In the genomic region with DNA sequence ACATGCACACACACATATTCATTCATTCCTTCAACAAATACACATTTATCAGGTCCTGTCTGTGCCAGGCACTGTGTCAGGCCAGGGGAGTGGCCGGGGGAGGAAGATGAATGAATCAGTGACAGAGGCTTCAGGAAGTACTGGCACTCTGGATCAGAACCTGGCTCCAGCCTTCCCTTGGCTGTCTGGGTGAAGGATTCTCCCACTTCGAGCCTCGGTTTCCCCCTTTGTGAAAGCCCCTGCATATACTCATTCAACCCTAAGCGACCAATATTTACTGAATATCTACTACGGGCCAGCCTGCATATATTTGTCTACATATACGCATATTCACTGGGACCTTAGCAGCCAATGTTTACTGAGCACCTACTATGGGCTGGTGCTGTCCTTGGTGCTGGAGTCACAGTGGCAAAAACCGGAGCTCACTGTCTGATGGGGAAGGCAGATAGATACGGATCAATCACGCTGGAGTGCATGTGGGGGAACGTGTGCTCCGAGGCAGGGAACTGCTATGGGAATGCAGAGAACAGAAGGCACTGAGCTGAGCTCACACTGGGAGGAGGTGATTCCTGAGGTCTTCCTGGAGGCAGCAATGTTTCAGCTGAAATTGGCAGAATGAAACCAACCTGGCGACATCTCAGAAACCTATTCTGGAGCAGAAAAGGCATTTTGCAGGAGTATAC, we compare ENCODE assay signal across 8 cellular contexts. TPM values are rescaled to one million over a fixed set of nuclear protein-coding genes. Genes with fewer than 3 reads are reported as not detected.
DNase-seq lines count a peak whose midpoint lies in the region; ATAC-seq and TF ChIP-seq lines count a peak whose summit lies in the region.

No MANE protein-coding gene starts in this region.

- H3K27me3 ChIP-seq in PC-9 (ENCODE audit: insufficient read depth, low read depth) (0 out of 2 replicates have a peak, but pooled peaks cover 5% of the 10 kb centered on the region), osteoblast (ENCODE audit: insufficient read depth, low read length) (no peaks in the 10 kb centered on the region)

- H3K79me2 ChIP-seq in PC-9 (ENCODE audit: low read depth) (peaks cover 18% of the 10 kb centered on the region), osteoblast (ENCODE audit: insufficient read depth, low read length) (peaks cover 23% of the 10 kb centered on the region)

- CTCF ChIA-PET in PC-9 (lab: Charles Lee): interaction anchor here (0.5 to 0.6 kb wide), 2 partner anchors 32 to 1102 kb away, joined by 7 to 9 read pairs; no protein-coding TSS in a partner anchor

- H3K27ac ChIP-seq in PC-9 (no peak overlapping the region), osteoblast (ENCODE audit: low read depth, low read length) (peak overlapping the region; percentile 61)

- H3K4me3 ChIP-seq in GM12864 (ENCODE audit: low read depth, low read length) (peak overlapping the region; percentile 81), PC-9 (peak overlapping the region; percentile 98), epithelial cell of esophagus (ENCODE audit: low read length) (peak overlapping the region; percentile 90), osteoblast (ENCODE audit: insufficient read depth, low read length) (peak overlapping the region; percentile 93)

- peaks cover 7% of the 10 kb centered on the region; the same call in 1 of the 2 replicates for H4K20me1 ChIP-seq in PC-9 (ENCODE audit: insufficient read depth)
- no peaks in the 10 kb centered on the region for H4K20me1 ChIP-seq in osteoblast (ENCODE audit: insufficient read depth, low read length)

- ATAC-seq in HG02588 (IDR thresholded peaks at IDR 0.05; ENCODE audit: unreplicated experiment) (no peak), GM21390 (IDR thresholded peaks at IDR 0.05; ENCODE audit: unreplicated experiment) (no peak), GM18861 (IDR thresholded peaks at IDR 0.05; ENCODE audit: unreplicated experiment) (no peak)

- H3K4me1 ChIP-seq in PC-9 (replicated peaks; ENCODE audit: insufficient read depth): peaks cover 8% of the 10 kb centered on the region
- H3K4me1 ChIP-seq in osteoblast (ENCODE audit: insufficient read depth, low read length): peaks cover 17% of the 10 kb centered on the region

- POLR2A ChIA-PET in PC-9 (lab: Charles Lee; ENCODE audit: unreplicated experiment): interaction anchor here (0.6 to 1.6 kb wide), 4 partner anchors 18 to 96 kb away, joined by 5 to 8 read pairs (median 6); a partner anchor contains a TSS

- peaks cover 9% of the 10 kb centered on the region; the same call in 1 of the 2 replicates for H3K36me3 ChIP-seq in PC-9 (ENCODE audit: low read depth)
- peaks cover 10% of the 10 kb centered on the region for H3K36me3 ChIP-seq in osteoblast (ENCODE audit: insufficient read depth, low read length)

- H3F3A ChIP-seq in PC-9 (ENCODE audit: insufficient read depth, low read depth): peaks cover 42% of the 10 kb centered on the region; the same call in 1 of the 2 replicates

- H3K9me3 ChIP-seq in PC-9 (ENCODE audit: insufficient read depth, low read depth): no peaks in the 10 kb centered on the region
- H3K9me3 ChIP-seq in osteoblast (ENCODE audit: low read depth, low read length): no peaks in the 10 kb centered on the region

- no peaks in the 10 kb centered on the region for H3K9me2 ChIP-seq in PC-9 (ENCODE audit: insufficient read depth)

- H3K4me2 ChIP-seq in PC-9 (peak overlapping the region; percentile 91), osteoblast (ENCODE audit: insufficient read depth, low read length) (peak overlapping the region; percentile 90)

- TF ChIP-seq CTCF in GM12864 (IDR thresholded peaks at IDR 0.05; ENCODE audit: low read depth, low read length, missing control alignments): no peak
- TF ChIP-seq CTCF in PC-9 (conservative IDR thresholded peaks at IDR 0.05): no peak
- TF ChIP-seq CTCF in epithelial cell of esophagus (IDR thresholded peaks at IDR 0.05; ENCODE audit: insufficient read depth, low read depth, low read length, missing control alignments): no peak
- TF ChIP-seq CTCF in osteoblast (IDR thresholded peaks at IDR 0.05; ENCODE audit: extremely low read depth, low read depth, low read length): no peak

- intact Hi-C loops in PC-9 (cut with micrococcal nuclease; ENCODE audit: unreplicated experiment): no loop called here

- H2AFZ ChIP-seq in PC-9 (peak overlapping the region; percentile 87), osteoblast (ENCODE audit: low read length) (peak overlapping the region; percentile 92)

- TSS peak; percentile 63 for BruUV-seq in PC-9 (replicated peaks; lab: Mats Ljungman, UMichigan)

- DNase-seq in GM12864 (ENCODE audit: low read depth): no peak
- no peak for DNase-seq in PC-9
- DNase-seq in epithelial cell of esophagus (ENCODE audit: low read depth): peak; percentile 21
- peak; percentile 62 for DNase-seq in osteoblast (ENCODE audit: insufficient read length, low spot score, missing footprints)
- no peak for DNase-seq in NCI-H774 (lab: John Stamatoyannopoulos, UW)

RNA-seq across cellular contexts. Expression of a gene that starts 0.6 kb away (rescaled TPM):
- total RNA-seq in PC-9 (2021) (49.0 TPM in 2 replicates), osteoblast (6.9 and 7.4 TPM in 2 replicates)

RNA-seq across cellular contexts. Expression of a gene that starts 18.0 kb away (rescaled TPM):
- total RNA-seq in PC-9 (2021): 25.2 and 25.4 TPM in 2 replicates
- total RNA-seq in osteoblast: 2.9 and 3.6 TPM in 2 replicates

RNA-seq across cellular contexts. Expression of a gene that starts 18.8 kb away (rescaled TPM):
- total RNA-seq in PC-9 (2021) (30.0 and 37.0 TPM in 2 replicates), osteoblast (11.2 TPM in 2 replicates)

RNA-seq across cellular contexts. Expression of a gene that starts 24.2 kb away (rescaled TPM):
- total RNA-seq in PC-9 (2021) (26.8 and 30.3 TPM in 2 replicates), osteoblast (1.4 and 1.5 TPM in 2 replicates)

RNA-seq across cellular contexts. Expression of a gene that starts 35.9 kb away (rescaled TPM):
- 41.4 and 45.0 TPM in 2 replicates for total RNA-seq in PC-9 (2021)
- not detected in 2 replicates for total RNA-seq in osteoblast

Comparison
In these comparisons a context has a peak if more than half of its experiments do, and no peak if none do; other contexts are left out.
1. DNase-seq: peak in epithelial cell of esophagus (single experiment) and osteoblast (single experiment); none in GM12864 (single experiment), PC-9 (0 of 2) and NCI-H774 (single experiment).
2. Peak in every context shown above with its lines, with median percentiles within 50 percentile points of each other: H3K4me3 ChIP-seq.